Comparison of ENCODE assay signal across 32 cellular contexts in the genomic region with DNA sequence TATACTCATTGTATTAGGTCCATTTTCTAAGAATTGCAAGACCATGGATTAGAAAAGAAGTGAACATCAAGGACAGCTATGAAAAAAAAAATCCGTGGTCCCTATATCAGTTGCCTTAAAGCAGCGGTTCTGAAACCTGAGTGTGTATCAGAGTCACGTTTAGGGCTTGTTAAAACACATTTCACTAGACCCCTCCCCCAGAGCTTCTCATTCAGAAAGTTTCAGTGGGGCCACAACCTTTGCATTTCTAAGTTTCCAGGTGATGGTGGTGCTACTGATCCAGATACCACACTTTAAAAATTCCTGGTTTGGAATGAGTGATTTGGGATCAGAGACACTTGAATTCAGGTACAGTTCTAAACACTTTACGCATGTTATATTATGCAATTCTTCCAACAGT.
DNase-seq lines count a peak whose midpoint lies in the region; ATAC-seq and TF ChIP-seq lines count a peak whose summit lies in the region.
"Had no signal": no experiment of that assay in that cellular context is flagged by ENCODE, and none has a peak within 500 bp of the region (broad histone marks: within the 10 kb centered on the region; RNA-seq: fewer than 3 reads in every experiment).

No MANE protein-coding gene starts in this region.

- peak; percentile 26 for DNase-seq in G401 (ENCODE audit: low spot score)
- DNase-seq in stomach: no peak
- no peak for DNase-seq in stimulated activated CD4-positive, alpha-beta T cell treated with anti-CD3 and anti-CD28 coated beads, Interleukin-15, amount 100 ng/mL, for 24 hours
- DNase-seq in omental fat pad (ENCODE audit: low spot score): no peak
- DNase-seq: activated CD4-positive, alpha-beta memory T cell treated with anti-CD3 and anti-CD28 coated beads for 36 hours; activated CD4-positive, CD25-positive, alpha-beta regulatory T cell; activated effector memory CD4-positive, alpha-beta T cell treated with Interleukin-2 at 50 U/mL for 16 hours; activated naive CD8-positive, alpha-beta T cell treated with anti-CD3 and anti-CD28 coated beads, Interleukin-2, amount 10 ng/mL, durations not matched to agents 7 days and 5 days; AML-193; body of pancreas; CD8-positive, alpha-beta T cell; DMS53; effector CD8-positive, alpha-beta T cell; hypothalamus; islet precursor cell; KBM-7; lower lobe of right lung; mucosa of descending colon; NCI-H1436 treated with DMSO at 0.1 percent for 48 hours; NCI-H2171; NCI-H524 treated with DMSO at 0.1 percent for 48 hours; nephron progenitor cell; right lobe of liver; stimulated activated CD8-positive, alpha-beta memory T cell treated with anti-CD3 and anti-CD28 coated beads, Interleukin-4, amount 100 ng/mL, for 48 hours had no signal

- in situ Hi-C loops in G401 (cut with HindIII; ENCODE audit: low sequenced_read_pairs): no loop called here

- no peaks in the 10 kb centered on the region for H3K27me3 ChIP-seq in stomach
- H3K27me3 ChIP-seq: body of pancreas, esophagus muscularis mucosa, gastroesophageal sphincter, right lobe of liver had no signal

- no peaks in the 10 kb centered on the region for H3K36me3 ChIP-seq in stomach
- H3K36me3 ChIP-seq: esophagus muscularis mucosa, gastroesophageal sphincter, lower lobe of right lung, right lobe of liver had no signal

- intact Hi-C loops in stomach (cut with DNase I; ENCODE audit: low total_unique reads): no loop called here

- TF ChIP-seq CTCF in stomach (IDR thresholded peaks at IDR 0.05) (no peak), omental fat pad (IDR thresholded peaks at IDR 0.05) (no peak)

- WGBS in stomach, 5 donors: 41 to 72% (median 62%) methylated on average over 4 of the region's 4 CpGs

- H3K9me3 ChIP-seq in stomach: no peaks in the 10 kb centered on the region
- H3K9me3 ChIP-seq: body of pancreas, esophagus muscularis mucosa, gastroesophageal sphincter, lower lobe of right lung, mucosa of descending colon, right lobe of liver had no signal

- H3K27ac ChIP-seq in stomach: no peak overlapping the region
- H3K27ac ChIP-seq: body of pancreas, esophagus muscularis mucosa, gastroesophageal sphincter, lower lobe of right lung, parathyroid adenoma, right lobe of liver had no signal

- no peaks in the 10 kb centered on the region for H3K4me1 ChIP-seq in stomach
- H3K4me1 ChIP-seq: body of pancreas, esophagus muscularis mucosa, gastroesophageal sphincter, lower lobe of right lung, parathyroid adenoma, right lobe of liver had no signal

- ATAC-seq in GM18907 (IDR thresholded peaks at IDR 0.05; ENCODE audit: unreplicated experiment): peak; percentile 65
- ATAC-seq in GM21619 (IDR thresholded peaks at IDR 0.05; ENCODE audit: unreplicated experiment): peak; percentile 57
- peak; percentile 75 for ATAC-seq in HG03039 (IDR thresholded peaks at IDR 0.05; ENCODE audit: unreplicated experiment)
- ATAC-seq in HG03175 (IDR thresholded peaks at IDR 0.05; ENCODE audit: unreplicated experiment): no peak
- ATAC-seq in omental fat pad (ENCODE audit: low FRiP score): no peak
- ATAC-seq: body of pancreas; CD8-positive, alpha-beta T cell; gastroesophageal sphincter; HCT116; lower lobe of right lung; mucosa of descending colon; right lobe of liver had no signal

- no peak overlapping the region for H3K4me3 ChIP-seq in stomach
- H3K4me3 ChIP-seq: body of pancreas, esophagus muscularis mucosa, gastroesophageal sphincter, lower lobe of right lung, mucosa of descending colon, right lobe of liver had no signal

- TF ChIP-seq POLR2A in stomach (IDR thresholded peaks at IDR 0.05): no peak

- TF ChIP-seq EP300 in stomach (IDR thresholded peaks at IDR 0.05): no peak

Comparison
In these comparisons a context has a peak if more than half of its experiments do, and no peak if none do; other contexts are left out.
1. ATAC-seq: peak in GM18907 (single experiment), GM21619 (single experiment) and HG03039 (single experiment); none in HG03175 (single experiment) and omental fat pad (single experiment).